In the genomic region with DNA sequence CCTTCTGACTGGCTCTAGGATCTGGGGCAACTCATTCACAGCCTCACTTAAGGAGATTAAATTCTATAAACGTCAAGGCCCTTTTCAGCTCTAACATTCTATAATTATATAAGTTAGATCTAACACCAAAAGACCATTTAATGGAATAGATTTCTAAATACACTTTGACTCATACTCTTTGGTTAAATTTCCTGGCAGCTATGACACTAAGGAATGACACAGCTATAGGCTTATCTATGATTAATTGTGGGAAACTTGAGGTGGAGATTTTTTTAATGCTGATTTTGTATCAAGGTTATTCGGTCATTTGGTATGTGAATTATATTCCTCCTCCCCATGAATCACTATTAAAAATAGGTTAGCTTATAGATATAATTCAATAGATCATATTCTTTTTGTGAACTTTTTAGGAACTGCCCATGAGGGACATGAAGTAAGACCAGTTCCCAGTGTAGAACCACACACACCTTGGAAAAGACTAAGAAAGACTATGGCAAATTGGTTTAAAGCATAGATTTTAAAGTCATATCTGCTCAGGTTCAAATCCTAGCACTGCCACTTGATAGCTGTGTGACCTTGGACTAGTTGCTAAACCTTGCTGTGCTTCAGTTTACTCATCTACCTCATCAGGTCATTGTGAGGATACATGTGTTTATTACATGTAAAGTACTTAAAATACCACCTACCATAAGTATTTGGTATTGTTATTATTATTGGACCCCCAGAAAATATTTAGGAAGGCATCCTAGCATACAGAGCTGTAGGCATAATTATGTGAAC, we compare ENCODE assay signal across 20 cellular contexts.
DNase-seq lines count a peak whose midpoint lies in the region; ATAC-seq and FAIRE-seq lines count a peak whose summit lies in the region.
"Had no signal": no experiment of that assay in that cellular context is flagged by ENCODE, and none has a peak within 500 bp of the region (broad histone marks: within the 10 kb centered on the region; RNA-seq: fewer than 3 reads in every experiment).

No MANE protein-coding gene starts in this region.

- no peak overlapping the region for H3K27ac Mint-ChIP-seq in activated CD4-positive, alpha-beta T cell treated with anti-CD3 and anti-CD28 coated beads for 36 hours
- H3K27ac Mint-ChIP-seq: T-helper 1 cell treated with Interleukin-12 subunit alpha and Interleukin-12 subunit beta and Interleukin-4 antibody, amounts not matched to agents 30 μg/mL and 1 μg/mL, for 36 hours had no signal

- H3K36me3 Mint-ChIP-seq in activated CD4-positive, alpha-beta T cell treated with anti-CD3 and anti-CD28 coated beads for 36 hours (ENCODE audit: low read depth): no peaks in the 10 kb centered on the region

- intact Hi-C loops in activated CD4-positive, alpha-beta T cell treated with anti-CD3 and anti-CD28 coated beads for 36 hours (cut with DNase I, micrococcal nuclease): loop anchor here (2.0 kb wide), 3 partner anchors 34 to 76 kb away; no protein-coding TSS in a partner anchor

- no peaks in the 10 kb centered on the region for H3K9me3 Mint-ChIP-seq in activated CD4-positive, alpha-beta T cell treated with anti-CD3 and anti-CD28 coated beads for 36 hours (ENCODE audit: low read depth)
- H3K9me3 Mint-ChIP-seq: T-helper 1 cell treated with Interleukin-12 subunit alpha and Interleukin-12 subunit beta and Interleukin-4 antibody, amounts not matched to agents 30 μg/mL and 1 μg/mL, for 36 hours had no signal

- CTCF ChIA-PET in activated CD4-positive, alpha-beta T cell treated with anti-CD3 and anti-CD28 coated beads for 36 hours (lab: Charles Lee): interaction anchor here (0.6 to 1.3 kb wide), 5 partner anchors 12 to 141 kb away, joined by 3 read pairs; no protein-coding TSS in a partner anchor

- DNase-seq in activated CD4-positive, alpha-beta T cell treated with anti-CD3 and anti-CD28 coated beads for 36 hours: no peak
- DNase-seq in activated CD4-positive, alpha-beta T cell treated with anti-CD3 and anti-CD28 coated beads for 48 hours: no peak
- DNase-seq in RCC 7860 (ENCODE audit: low spot score): peak; percentile 69
- DNase-seq in epithelial cell of prostate (ENCODE audit: low read depth, low spot score): peak; percentile 61
- peak; percentile 44 for DNase-seq in renal cortical epithelial cell (ENCODE audit: low read depth)
- DNase-seq in cerebellum (ENCODE audit: low spot score): no peak
- no peak for DNase-seq in stimulated activated naive CD4-positive, alpha-beta T cell (lab: John Stamatoyannopoulos, UW)
- DNase-seq: activated T-cell treated with anti-CD3 and anti-CD28 coated beads for 4 hours; amygdala; COR-L47; foreskin melanocyte; NCI-H1436; NCI-H446 treated with DMSO at 0.1 percent for 48 hours; RPMI8226; stimulated activated CD4-positive, alpha-beta T cell treated with anti-CD3 and anti-CD28 coated beads, Interleukin-4, amount 100 ng/mL, for 24 hours had no signal

- POLR2A ChIA-PET in activated CD4-positive, alpha-beta T cell treated with anti-CD3 and anti-CD28 coated beads for 36 hours (lab: Charles Lee): interaction anchor here (0.7 to 2.3 kb wide), 3 partner anchors 36 to 85 kb away, joined by 3 to 6 read pairs (median 4); no protein-coding TSS in a partner anchor

- peak overlapping the region; percentile 36 for H3K27ac ChIP-seq in epithelial cell of prostate

- peaks cover 9% of the 10 kb centered on the region for H3K4me1 Mint-ChIP-seq in activated CD4-positive, alpha-beta T cell treated with anti-CD3 and anti-CD28 coated beads for 36 hours

- no peaks in the 10 kb centered on the region for H3K27me3 Mint-ChIP-seq in activated CD4-positive, alpha-beta T cell treated with anti-CD3 and anti-CD28 coated beads for 36 hours

- no peak overlapping the region for H3K4me3 Mint-ChIP-seq in activated CD4-positive, alpha-beta T cell treated with anti-CD3 and anti-CD28 coated beads for 36 hours
- H3K4me3 Mint-ChIP-seq: T-helper 1 cell treated with Interleukin-12 subunit alpha and Interleukin-12 subunit beta and Interleukin-4 antibody, amounts not matched to agents 30 μg/mL and 1 μg/mL, for 36 hours had no signal

- ATAC-seq in activated CD4-positive, alpha-beta T cell treated with anti-CD3 and anti-CD28 coated beads for 36 hours: peak; percentile 18
- ATAC-seq in HG02970 (IDR thresholded peaks at IDR 0.05; ENCODE audit: low FRiP score, unreplicated experiment): no peak
- ATAC-seq: A549, sciatic nerve had no signal

- peak; percentile 96 for FAIRE-seq in RCC 7860 (lab: Jason Lieb, UNC)
- FAIRE-seq: A549, urothelium cell line had no signal

Comparison
In these comparisons a context has a peak if more than half of its experiments do, and no peak if none do; other contexts are left out.
1. DNase-seq: peak in RCC 7860 (single experiment), epithelial cell of prostate (single experiment) and renal cortical epithelial cell (single experiment); none in activated CD4-positive, alpha-beta T cell treated with anti-CD3 and anti-CD28 coated beads for 36 hours (single experiment), activated CD4-positive, alpha-beta T cell treated with anti-CD3 and anti-CD28 coated beads for 48 hours (single experiment), cerebellum (single experiment) and stimulated activated naive CD4-positive, alpha-beta T cell (0 of 6).